Comparison of ENCODE assay signal across 1 cellular context in genomic region chr11:17719028-17719939, GRCh38.
TF ChIP-seq lines count a peak whose summit lies in the region.

MYOD1 (plus strand) TSS chr11:17719571; CDS start chr11:17719783, 212 bp downstream.

TF ChIP-seq in HepG2, 621 proteins besides CTCF, POLR2A, EP300 and RAD21:
- TF ChIP-seq ZNF800 (CRISPR knock-in tag; IDR thresholded peaks at IDR 0.05), result 0 out of 2 replicates have a peak, but pooled peaks have one; percentile 27
- TF ChIP-seq KAT8 (CRISPR knock-in tag; IDR thresholded peaks at IDR 0.05), result no peak
